15 cellular contexts compared by ENCODE assay signal in the genomic region with DNA sequence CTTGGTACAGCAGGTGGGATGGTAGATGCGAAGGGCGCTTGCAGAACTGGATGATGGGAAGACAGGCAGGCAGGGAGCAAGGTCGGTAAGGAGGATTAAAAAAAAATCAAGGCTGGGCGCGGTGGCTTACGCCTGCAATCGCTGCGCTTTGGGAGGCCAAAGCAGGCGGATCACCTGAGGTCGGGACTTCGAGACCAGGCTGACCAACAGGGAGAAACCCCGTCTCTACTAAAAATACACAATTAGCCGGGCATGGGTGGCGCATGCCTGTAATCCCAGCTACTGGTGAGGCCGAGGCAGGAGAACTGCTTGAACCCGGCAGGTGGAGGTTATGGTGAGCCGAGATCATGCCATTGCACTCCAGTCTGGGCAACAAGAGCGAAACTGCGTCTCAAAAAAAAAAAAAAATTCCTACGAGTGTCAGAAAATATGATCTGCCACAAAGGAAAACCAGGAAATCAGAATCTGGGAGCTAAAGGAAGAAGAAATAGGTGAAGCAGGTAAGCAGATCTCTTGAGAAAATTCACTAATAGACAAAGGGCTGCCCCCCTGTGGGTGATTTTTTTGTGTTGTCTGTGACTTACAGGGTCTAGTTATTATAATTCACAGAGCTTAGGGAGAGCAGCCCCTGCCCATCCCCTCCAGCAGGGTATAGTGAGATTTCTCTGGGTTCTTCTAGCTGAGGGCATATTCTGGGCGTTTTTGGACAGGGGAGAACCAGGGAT. TPM values are rescaled to one million over a fixed set of nuclear protein-coding genes. Genes with fewer than 3 reads are reported as not detected.
DNase-seq lines count a peak whose midpoint lies in the region; ATAC-seq and TF ChIP-seq lines count a peak whose summit lies in the region.
"Had no signal": no experiment of that assay in that cellular context is flagged by ENCODE, and none has a peak within 500 bp of the region (broad histone marks: within the 10 kb centered on the region; RNA-seq: fewer than 3 reads in every experiment).

No MANE protein-coding gene starts in this region.

- H3K27ac ChIP-seq in RWPE1 (peak overlapping the region; percentile 96), spleen (peak overlapping the region in 5 of 8 donors; percentile 99 to 100 (median 100))

- TF ChIP-seq CTCF in RWPE1 (conservative IDR thresholded peaks at IDR 0.05; ENCODE audit: low read depth) (no peak), spleen (IDR thresholded peaks at IDR 0.05 in 8 of 11, conservative IDR thresholded peaks at IDR 0.05 in 3 of 11) (no peak)

- no peak for TF ChIP-seq POLR2A in spleen (IDR thresholded peaks at IDR 0.05)

- no peak for ATAC-seq in activated CD8-positive, alpha-beta memory T cell treated with anti-CD3 and anti-CD28 coated beads, Interleukin-2, amount 10 ng/mL, durations not matched to agents 7 days and 5 days
- ATAC-seq in left ventricle myocardium superior: no peak

- no peaks in the 10 kb centered on the region for H3K9me3 Mint-ChIP-seq in activated CD8-positive, alpha-beta memory T cell treated with anti-CD3 and anti-CD28 coated beads, Interleukin-2, amount 10 ng/mL, durations not matched to agents 7 days and 5 days (ENCODE audit: low read depth)
- H3K9me3 Mint-ChIP-seq in dendritic cell treated with granulocyte-macrophage colony-stimulating factor and Interleukin-4, amounts not matched to agents 40 ng/mL and 50 ng/mL, for 4 days: no peaks in the 10 kb centered on the region

- POLR2A ChIA-PET in RWPE1 (lab: Yijun Ruan, JAX; ENCODE audit: low non-redundant PET): no interaction called here

- no peak overlapping the region for H3K4me3 ChIP-seq in spleen
- H3K4me3 ChIP-seq: colonic mucosa had no signal

- peaks cover 8% of the 10 kb centered on the region for H3K36me3 Mint-ChIP-seq in activated CD8-positive, alpha-beta memory T cell treated with anti-CD3 and anti-CD28 coated beads, Interleukin-2, amount 10 ng/mL, durations not matched to agents 7 days and 5 days
- peaks cover 15% of the 10 kb centered on the region for H3K36me3 Mint-ChIP-seq in dendritic cell treated with granulocyte-macrophage colony-stimulating factor and Interleukin-4, amounts not matched to agents 40 ng/mL and 50 ng/mL, for 4 days (ENCODE audit: low read depth)

- H3K4me1 Mint-ChIP-seq in activated CD8-positive, alpha-beta memory T cell treated with anti-CD3 and anti-CD28 coated beads, Interleukin-2, amount 10 ng/mL, durations not matched to agents 7 days and 5 days: peaks cover 51% of the 10 kb centered on the region
- H3K4me1 Mint-ChIP-seq in dendritic cell treated with granulocyte-macrophage colony-stimulating factor and Interleukin-4, amounts not matched to agents 40 ng/mL and 50 ng/mL, for 4 days (ENCODE audit: low read depth): peaks cover 33% of the 10 kb centered on the region

- H3K4me1 ChIP-seq in spleen: peaks cover 18 to 36% (median 30%) of the 10 kb centered on the region in 6 donors

- no peaks in the 10 kb centered on the region for H3K27me3 ChIP-seq in spleen (replicated peaks in 1 of 7)
- H3K27me3 ChIP-seq: colonic mucosa had no signal

- DNase-seq in activated CD8-positive, alpha-beta memory T cell treated with anti-CD3 and anti-CD28 coated beads, Interleukin-2, amount 10 ng/mL, durations not matched to agents 7 days and 5 days: no peak
- DNase-seq in activated CD8-positive, alpha-beta memory T cell treated with anti-CD3 and anti-CD28 coated beads, Interleukin-2, amount 50 U/mL, for 48 hours: no peak
- DNase-seq in RWPE1 (ENCODE audit: low spot score) (no peak), spleen (peak; percentile 72), globus pallidus (ENCODE audit: low spot score) (no peak), left ventricle myocardium superior (no peak), hippocampal formation (lab: John Stamatoyannopoulos, UW) (no peak)
- DNase-seq: activated CD4-positive, CD25-positive, alpha-beta regulatory T cell treated with anti-CD3 and anti-CD28 coated beads, Interleukin-2, amount 50 U/mL, for 72 hours; colonic mucosa; hypothalamus; MV-4-11; NCI-H2171; SK-N-SH; small intestine had no signal

- CTCF ChIA-PET in activated CD8-positive, alpha-beta memory T cell treated with anti-CD3 and anti-CD28 coated beads, Interleukin-2, amount 10 ng/mL, durations not matched to agents 7 days and 5 days (lab: Charles Lee): interaction anchor here (0.6 to 18.1 kb wide), 5 partner anchors 8 to 232 kb away, joined by 3 to 382 read pairs (median 5); partner anchors contain the start of genes MXD1 and PCBP1
- CTCF ChIA-PET in RWPE1 (lab: Yijun Ruan, JAX): no interaction called here

- peak overlapping the region; percentile 47 for H3K27ac Mint-ChIP-seq in activated CD8-positive, alpha-beta memory T cell treated with anti-CD3 and anti-CD28 coated beads, Interleukin-2, amount 10 ng/mL, durations not matched to agents 7 days and 5 days
- peak overlapping the region; percentile 55 for H3K27ac Mint-ChIP-seq in dendritic cell treated with granulocyte-macrophage colony-stimulating factor and Interleukin-4, amounts not matched to agents 40 ng/mL and 50 ng/mL, for 4 days

- H3K4me3 Mint-ChIP-seq in activated CD8-positive, alpha-beta memory T cell treated with anti-CD3 and anti-CD28 coated beads, Interleukin-2, amount 10 ng/mL, durations not matched to agents 7 days and 5 days: no peak overlapping the region
- H3K4me3 Mint-ChIP-seq in dendritic cell treated with granulocyte-macrophage colony-stimulating factor and Interleukin-4, amounts not matched to agents 40 ng/mL and 50 ng/mL, for 4 days: no peak overlapping the region

- no peaks in the 10 kb centered on the region for H3K9me3 ChIP-seq in spleen
- H3K9me3 ChIP-seq: colonic mucosa, SK-N-SH had no signal

- intact Hi-C loops in dendritic cell treated with granulocyte-macrophage colony-stimulating factor and Interleukin-4, amounts not matched to agents 40 ng/mL and 50 ng/mL, for 4 days (cut with micrococcal nuclease): no loop called here
- intact Hi-C loops in spleen (cut with DNase I; ENCODE audit: low total_unique reads): loop anchor here (5.0 kb wide), 3 partner anchors 38 to 72 kb away; partner anchors contain the start of gene PCBP1
- intact Hi-C loops in left ventricle myocardium superior (cut with micrococcal nuclease): loop anchor here (5.0 kb wide), 2 partner anchors 57 to 232 kb away; partner anchors contain the start of gene PCBP1

- WGBS in spleen, 5 donors: 88 to 95% (median 93%) methylated on average over 21 of the region's 21 CpGs

- H3K36me3 ChIP-seq in spleen: peaks cover 0 to 9% (median 3%) of the 10 kb centered on the region in 6 donors
- H3K36me3 ChIP-seq: colonic mucosa had no signal

- no peaks in the 10 kb centered on the region for H3K27me3 Mint-ChIP-seq in activated CD8-positive, alpha-beta memory T cell treated with anti-CD3 and anti-CD28 coated beads, Interleukin-2, amount 10 ng/mL, durations not matched to agents 7 days and 5 days
- no peaks in the 10 kb centered on the region for H3K27me3 Mint-ChIP-seq in dendritic cell treated with granulocyte-macrophage colony-stimulating factor and Interleukin-4, amounts not matched to agents 40 ng/mL and 50 ng/mL, for 4 days

RNA-seq across cellular contexts. Expression of gene C2orf42, which starts 46.2 kb away (rescaled TPM):
- 10 to 100 TPM; 26.6 to 28.6 TPM for total RNA-seq in activated CD8-positive, alpha-beta memory T cell treated with anti-CD3 and anti-CD28 coated beads, Interleukin-2, amount 10 ng/mL, durations not matched to agents 7 days and 5 days
- total RNA-seq in spleen (10 to 100 TPM; 11.2 to 24.3 (median 20.3) TPM), left ventricle myocardium superior (10.3 TPM)
- polyA plus RNA-seq in spleen: 10 to 100 TPM in 1 of 3 donors, 1 to 10 TPM in 2; 6.0 to 13.6 (median 9.7) TPM

RNA-seq across cellular contexts. Expression of gene PCBP1, which starts 57.3 kb away (rescaled TPM):
- 100 to 1,000 TPM; 429 to 464 TPM for total RNA-seq in activated CD8-positive, alpha-beta memory T cell treated with anti-CD3 and anti-CD28 coated beads, Interleukin-2, amount 10 ng/mL, durations not matched to agents 7 days and 5 days
- 100 to 1,000 TPM; 256 to 351 (median 301) TPM for total RNA-seq in spleen
- polyA plus RNA-seq in spleen: 100 to 1,000 TPM; 254 to 294 (median 278) TPM
- total RNA-seq in left ventricle myocardium superior: 211 TPM
